ENCODE assay signal across 20 cellular contexts in the genomic region with DNA sequence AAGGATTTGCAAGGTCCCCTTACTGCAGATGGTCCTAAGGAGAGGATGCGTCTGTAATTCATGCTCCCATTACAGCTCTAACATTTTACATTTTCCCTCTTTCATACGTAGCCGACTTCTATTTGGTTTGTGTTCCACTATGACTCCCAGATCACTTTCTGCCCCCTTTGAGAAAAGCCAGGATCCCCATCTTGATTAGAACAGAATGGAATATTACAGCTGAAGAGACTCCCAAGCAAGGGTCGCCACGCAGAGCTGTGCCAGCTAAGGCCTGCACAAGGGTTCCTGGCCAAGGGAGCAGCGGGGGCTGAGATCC. TPM values are rescaled to one million over a fixed set of nuclear protein-coding genes. Genes with fewer than 3 reads are reported as not detected.
A peak's percentile ranks its signal among the peaks of the same experiment; 100 is the strongest.
DNase-seq lines count a peak whose midpoint lies in the region; ATAC-seq, FAIRE-seq and TF ChIP-seq lines count a peak whose summit lies in the region.
"Had no signal": no experiment of that assay in that cellular context is flagged by ENCODE, and none has a peak within 500 bp of the region (broad histone marks: within the 10 kb centered on the region; RNA-seq: fewer than 3 reads in every experiment).

No MANE protein-coding gene starts in this region.

- no peak for ATAC-seq in activated CD4-positive, alpha-beta T cell treated with anti-CD3 and anti-CD28 coated beads for 36 hours
- ATAC-seq in K562 (no peak), GM18870 (IDR thresholded peaks at IDR 0.05; ENCODE audit: unreplicated experiment) (no peak)
- ATAC-seq: activated T-cell treated with anti-CD3 and anti-CD28 coated beads, Interleukin-2, amount 50 U/mL, for 72 hours had no signal

- H4K20me1 ChIP-seq in K562 (replicated peaks; ENCODE audit: control insufficient read depth, insufficient read depth, low read length) (0 out of 2 replicates have a peak, but pooled peaks cover 2% of the 10 kb centered on the region), neural progenitor cell (ENCODE audit: low read depth) (peaks cover 12% of the 10 kb centered on the region)

- H3K9me3 Mint-ChIP-seq in activated CD4-positive, alpha-beta T cell treated with anti-CD3 and anti-CD28 coated beads, Interleukin-2, amount 10 ng/mL, durations not matched to agents 7 days and 5 days: no peaks in the 10 kb centered on the region
- H3K9me3 Mint-ChIP-seq in activated CD4-positive, alpha-beta T cell treated with anti-CD3 and anti-CD28 coated beads for 36 hours (ENCODE audit: low read depth): no peaks in the 10 kb centered on the region
- H3K9me3 Mint-ChIP-seq in neural progenitor cell: no peaks in the 10 kb centered on the region
- H3K9me3 Mint-ChIP-seq: activated T-cell treated with anti-CD3 and anti-CD28 coated beads, Interleukin-2, amount 50 U/mL, for 72 hours; stimulated activated naive CD8-positive, alpha-beta T cell treated with anti-CD3 and anti-CD28 coated beads, Interleukin-15, Interleukin-2, amounts not matched to agents 100 ng/mL and 50 ng/mL, for 24 hours had no signal

- no peak for TF ChIP-seq POLR2A in K562 (conservative IDR thresholded peaks at IDR 0.05)

- H3K4me3 ChIP-seq in K562 (no peak overlapping the region; the same call in 1 of the 2 replicates), neural progenitor cell (no peak overlapping the region)
- H3K4me3 ChIP-seq: tibial nerve had no signal

- peaks cover 35% of the 10 kb centered on the region for H3K4me1 Mint-ChIP-seq in activated CD4-positive, alpha-beta T cell treated with anti-CD3 and anti-CD28 coated beads, Interleukin-2, amount 10 ng/mL, durations not matched to agents 7 days and 5 days
- H3K4me1 Mint-ChIP-seq in activated CD4-positive, alpha-beta T cell treated with anti-CD3 and anti-CD28 coated beads for 36 hours: peaks cover 21% of the 10 kb centered on the region
- no peaks in the 10 kb centered on the region for H3K4me1 Mint-ChIP-seq in neural progenitor cell

- CTCF ChIA-PET in activated CD4-positive, alpha-beta T cell treated with anti-CD3 and anti-CD28 coated beads, Interleukin-2, amount 10 ng/mL, durations not matched to agents 7 days and 5 days (lab: Charles Lee): interaction anchor here (1.0 to 2.9 kb wide), 4 partner anchors 10 to 63 kb away, joined by 3 to 13 read pairs (median 8); partner anchors contain the start of gene PIEZO1
- CTCF ChIA-PET in activated CD4-positive, alpha-beta T cell treated with anti-CD3 and anti-CD28 coated beads for 36 hours (lab: Charles Lee): interaction anchor here (0.6 to 2.4 kb wide), 7 partner anchors 13 to 678 kb away, joined by 3 to 11 read pairs (median 3); no protein-coding TSS in a partner anchor
- CTCF ChIA-PET in K562 (lab: Yijun Ruan, JAX; ENCODE audit: low intra/inter-chr PET ratio): no interaction called here

- H3K27me3 Mint-ChIP-seq in activated CD4-positive, alpha-beta T cell treated with anti-CD3 and anti-CD28 coated beads, Interleukin-2, amount 10 ng/mL, durations not matched to agents 7 days and 5 days: no peaks in the 10 kb centered on the region
- H3K27me3 Mint-ChIP-seq in activated CD4-positive, alpha-beta T cell treated with anti-CD3 and anti-CD28 coated beads for 36 hours: no peaks in the 10 kb centered on the region
- H3K27me3 Mint-ChIP-seq in neural progenitor cell (ENCODE audit: insufficient read depth, low read depth): peaks cover 6% of the 10 kb centered on the region
- H3K27me3 Mint-ChIP-seq: stimulated activated naive CD8-positive, alpha-beta T cell treated with anti-CD3 and anti-CD28 coated beads, Interleukin-15, Interleukin-2, amounts not matched to agents 100 ng/mL and 50 ng/mL, for 24 hours had no signal

- WGBS in K562 (ENCODE audit: insufficient coverage, low coverage, missing lambda C conversion rate): 42% methylated on average over 6 of the region's 6 CpGs

- in situ Hi-C loops in K562 (cut with MboI): no loop called here

- peak overlapping the region; percentile 68 for H2AFZ ChIP-seq in K562 (ENCODE audit: low read depth, low read length)
- H2AFZ ChIP-seq in neural progenitor cell (replicated peaks): no peak overlapping the region

- H3K79me2 ChIP-seq in K562 (ENCODE audit: control insufficient read depth, insufficient read depth, low read length): peaks cover 49% of the 10 kb centered on the region
- H3K79me2 ChIP-seq in neural progenitor cell (ENCODE audit: low read depth): peaks cover 21% of the 10 kb centered on the region

- POLR2A ChIA-PET in activated CD4-positive, alpha-beta T cell treated with anti-CD3 and anti-CD28 coated beads, Interleukin-2, amount 10 ng/mL, durations not matched to agents 7 days and 5 days (lab: Charles Lee): no interaction called here
- POLR2A ChIA-PET in activated CD4-positive, alpha-beta T cell treated with anti-CD3 and anti-CD28 coated beads for 36 hours (lab: Charles Lee): interaction anchor here (1.5 kb wide), 1 partner anchor 10 kb away, joined by 10 read pairs; no protein-coding TSS in a partner anchor
- POLR2A ChIA-PET in K562 (lab: Yijun Ruan, JAX): interaction anchor here (0.7 to 3.6 kb wide), 9 partner anchors 11 to 415 kb away, joined by 3 to 50 read pairs (median 10); partner anchors contain the start of genes APRT and PIEZO1

- no peaks in the 10 kb centered on the region for H3K9me1 ChIP-seq in K562 (ENCODE audit: control insufficient read depth, insufficient read depth, low read length)

- intact Hi-C loops in activated CD4-positive, alpha-beta T cell treated with anti-CD3 and anti-CD28 coated beads for 36 hours (cut with DNase I, micrococcal nuclease): loop anchor here (5.0 kb wide), 3 partner anchors 63 to 1072 kb away; partner anchors contain the start of genes RPL13 (in 1 of the 2) and TCF25 (in 1 of the 2)
- intact Hi-C loops in K562 (cut with micrococcal nuclease): loop anchor here (1.0 to 10.0 kb wide), 3 partner anchors 25 to 765 kb away; partner anchors contain the start of gene RPL13

- no peak for DNase-seq in activated CD4-positive, alpha-beta T cell treated with anti-CD3 and anti-CD28 coated beads, Interleukin-2, amount 10 ng/mL, durations not matched to agents 7 days and 5 days
- DNase-seq in activated CD4-positive, alpha-beta T cell treated with anti-CD3 and anti-CD28 coated beads for 36 hours: no peak
- no peak for DNase-seq in K562 (ENCODE audit: extremely low read depth in 1 of 4, low spot score in 3 of 4)
- DNase-seq in neural progenitor cell (ENCODE audit: low spot score): no peak
- DNase-seq in superior temporal gyrus (ENCODE audit: extremely low spot score): no peak
- DNase-seq in cerebellar nuclear complex (lab: John Stamatoyannopoulos, UW): no peak
- DNase-seq: activated T-cell treated with anti-CD3 and anti-CD28 coated beads, Interleukin-2, amount 50 U/mL, for 72 hours; BE2C; cortex of kidney; NCI-H1436 treated with DMSO at 0.1 percent for 48 hours; NK-92 treated with Interleukin-12 subunit alpha and Interleukin-12 subunit beta, amount 100 ng/mL, for 24 hours; SK-N-SH; stimulated activated CD4-positive, alpha-beta T cell treated with anti-CD3 and anti-CD28 coated beads, Interleukin-4, amount 100 ng/mL, for 4 hours had no signal

- H3K36me3 Mint-ChIP-seq in activated CD4-positive, alpha-beta T cell treated with anti-CD3 and anti-CD28 coated beads, Interleukin-2, amount 10 ng/mL, durations not matched to agents 7 days and 5 days (ENCODE audit: low read depth): peaks cover 15% of the 10 kb centered on the region
- H3K36me3 Mint-ChIP-seq in activated CD4-positive, alpha-beta T cell treated with anti-CD3 and anti-CD28 coated beads for 36 hours (ENCODE audit: low read depth): peaks cover 13% of the 10 kb centered on the region
- no peaks in the 10 kb centered on the region for H3K36me3 Mint-ChIP-seq in neural progenitor cell

- TF ChIP-seq CTCF in K562 (IDR thresholded peaks at IDR 0.05 in 2 of 3, conservative IDR thresholded peaks at IDR 0.05 in 1 of 3; ENCODE audit: insufficient read depth in 2 of 3, low read depth in 1 of 3, low read length in 3 of 3): no peak
- no peak for TF ChIP-seq CTCF in neural progenitor cell (IDR thresholded peaks at IDR 0.05)

- H3K4me2 ChIP-seq in K562 (ENCODE audit: insufficient read depth, low read length) (peak overlapping the region; percentile 77), neural progenitor cell (no peak overlapping the region)
- H3K4me2 ChIP-seq: SK-N-SH had no signal

- H3K27ac ChIP-seq in KOPT-K1 (ENCODE audit: low read depth, low read length, poor library complexity, severe bottlenecking): peak overlapping the region; percentile 100
- peak overlapping the region; percentile 92 for H3K27ac ChIP-seq in K562 (ENCODE audit: extremely low read depth, low read depth, low read length)
- no peak overlapping the region for H3K27ac ChIP-seq in neural progenitor cell
- H3K27ac ChIP-seq: tibial nerve had no signal

- FAIRE-seq in K562 (lab: Jason Lieb, UNC): no peak
- FAIRE-seq: A204.1, G401.6, GM18507 had no signal

- no peak overlapping the region for H3K4me3 Mint-ChIP-seq in activated CD4-positive, alpha-beta T cell treated with anti-CD3 and anti-CD28 coated beads, Interleukin-2, amount 10 ng/mL, durations not matched to agents 7 days and 5 days
- no peak overlapping the region for H3K4me3 Mint-ChIP-seq in activated CD4-positive, alpha-beta T cell treated with anti-CD3 and anti-CD28 coated beads for 36 hours
- H3K4me3 Mint-ChIP-seq in neural progenitor cell: peak overlapping the region; percentile 0
- H3K4me3 Mint-ChIP-seq: activated T-cell treated with anti-CD3 and anti-CD28 coated beads, Interleukin-2, amount 50 U/mL, for 72 hours; stimulated activated naive CD8-positive, alpha-beta T cell treated with anti-CD3 and anti-CD28 coated beads, Interleukin-15, Interleukin-2, amounts not matched to agents 100 ng/mL and 50 ng/mL, for 24 hours had no signal

- peaks cover 12% of the 10 kb centered on the region for H3K36me3 ChIP-seq in KOPT-K1 (ENCODE audit: insufficient read depth, low read length)
- H3K36me3 ChIP-seq in K562 (ENCODE audit: control insufficient read depth, insufficient read depth, low read length): peaks cover 14% of the 10 kb centered on the region; the same call in 2 of the 3 replicates
- no peaks in the 10 kb centered on the region for H3K36me3 ChIP-seq in neural progenitor cell

- peak overlapping the region; percentile 1 for H3K27ac Mint-ChIP-seq in activated CD4-positive, alpha-beta T cell treated with anti-CD3 and anti-CD28 coated beads, Interleukin-2, amount 10 ng/mL, durations not matched to agents 7 days and 5 days
- no peak overlapping the region for H3K27ac Mint-ChIP-seq in activated CD4-positive, alpha-beta T cell treated with anti-CD3 and anti-CD28 coated beads for 36 hours
- H3K27ac Mint-ChIP-seq in neural progenitor cell: no peak overlapping the region
- H3K27ac Mint-ChIP-seq: activated T-cell treated with anti-CD3 and anti-CD28 coated beads, Interleukin-2, amount 50 U/mL, for 72 hours; stimulated activated naive CD8-positive, alpha-beta T cell treated with anti-CD3 and anti-CD28 coated beads, Interleukin-15, Interleukin-2, amounts not matched to agents 100 ng/mL and 50 ng/mL, for 24 hours had no signal

- no peak for TF ChIP-seq RAD21 in K562 (CRISPR knock-in tag; conservative IDR thresholded peaks at IDR 0.05 in 1 of 2, IDR thresholded peaks at IDR 0.05 in 1 of 2)

- TF ChIP-seq EP300 in K562 (IDR thresholded peaks at IDR 0.05; ENCODE audit: low read length): no peak

- H3K4me1 ChIP-seq in K562 (replicated peaks in 1 of 2; ENCODE audit: control insufficient read depth in 2 of 2, insufficient read depth in 2 of 2, low read length in 2 of 2) (peaks cover 29 to 53% of the 10 kb centered on the region in 2 experiments), neural progenitor cell (peaks cover 9% of the 10 kb centered on the region)
- H3K4me1 ChIP-seq: BE2C had no signal

- H3K27me3 ChIP-seq in K562 (ENCODE audit: control insufficient read depth in 2 of 2, insufficient read depth in 2 of 2, low read length in 2 of 2) (no peaks in the 10 kb centered on the region), neural progenitor cell (no peaks in the 10 kb centered on the region)
- H3K27me3 ChIP-seq: BE2C, tibial nerve had no signal

- BruUV-seq in K562 (replicated peaks; lab: Mats Ljungman, UMichigan): no TSS peak

- H3K9ac ChIP-seq in K562 (ENCODE audit: insufficient read depth in 1 of 2, low read depth in 2 of 2, low read length in 2 of 2) (peak overlapping the region; percentile 62 to 71), neural progenitor cell (no peak overlapping the region)
- H3K9ac ChIP-seq: SK-N-SH had no signal

- peaks cover 20% of the 10 kb centered on the region for H3F3A ChIP-seq in neural progenitor cell (ENCODE audit: low read depth)

- H3K9me3 ChIP-seq in KOPT-K1 (ENCODE audit: insufficient read depth, low read length, poor library complexity, severe bottlenecking) (no peaks in the 10 kb centered on the region), K562 (replicated peaks; ENCODE audit: control insufficient read depth, insufficient read depth, low read depth, low read length) (no peaks in the 10 kb centered on the region; the same call in 1 of the 2 replicates), neural progenitor cell (ENCODE audit: low read depth) (no peaks in the 10 kb centered on the region)
- H3K9me3 ChIP-seq: BE2C, SK-N-SH, tibial nerve had no signal

RNA-seq across cellular contexts. Expression of gene CDT1, which starts 3.4 kb away (rescaled TPM):
- 100 to 1,000 TPM; 113 to 119 TPM for total RNA-seq in activated CD4-positive, alpha-beta T cell treated with anti-CD3 and anti-CD28 coated beads, Interleukin-2, amount 10 ng/mL, durations not matched to agents 7 days and 5 days
- 100 to 1,000 TPM; 136 to 182 TPM for total RNA-seq in activated CD4-positive, alpha-beta T cell treated with anti-CD3 and anti-CD28 coated beads for 36 hours
- total RNA-seq in K562 (2011; cell fraction: chromatin; rRNA removed; ENCODE audit: low replicate concordance): 14.1 and 55.6 TPM in 2 replicates
- total RNA-seq in K562 (2011; cell fraction: nucleolus; rRNA removed): 67.5 and 87.8 TPM in 2 replicates
- 29.4 and 38.8 TPM in 2 replicates for total RNA-seq in K562 (2011; cell fraction: nucleoplasm; rRNA removed)
- total RNA-seq in K562 (2014; rRNA removed) (114 and 119 TPM in 2 replicates), K562 (2014; rRNA removed; fragmentation: Illumina TruSeq; extraction: Trizol) (3.4 and 4.4 TPM in 2 replicates), K562 (2015; rRNA removed; fragmentation: Illumina TruSeq; extraction: Trizol) (14.4 and 17.9 TPM in 2 replicates), K562 (2021) (173 and 178 TPM in 2 replicates), neural progenitor cell (ENCODE audit: low replicate concordance) (7.8 and 57.9 TPM in 2 replicates)
- polyA plus RNA-seq in K562 (2011; rRNA removed) (14.2 and 29.4 TPM in 2 replicates), K562 (2014; fragmentation: Illumina TruSeq; extraction: Trizol) (9.3 and 47.1 TPM in 2 replicates), K562 (2014; fragmentation: Nextera tagmentation; extraction: Ambion mirVana) (1 to 10 TPM in 1 of 2 experiments, under 1 TPM in 1; 0.92 to 1.6 TPM), K562 (2014; rRNA removed) (53.6 and 65.8 TPM in 2 replicates)
- 48.5 and 101 TPM in 2 replicates for polyA plus RNA-seq in K562 (2011; cell fraction: cytosol; rRNA removed)
- polyA plus RNA-seq in K562 (2011; cell fraction: nucleus; rRNA removed): 38.4 and 58.3 TPM in 2 replicates
- polyA plus RNA-seq in K562 (2012): 68.4 and 200 TPM in 2 replicates
- 9.8 and 10.4 TPM in 2 replicates for polyA minus RNA-seq in K562 (2011; rRNA and poly(A)+ RNA removed)
- 102 and 178 TPM in 2 replicates for polyA minus RNA-seq in K562 (2011; cell fraction: cytosol; rRNA and poly(A)+ RNA removed)
- 25.2 and 25.9 TPM in 2 replicates for polyA minus RNA-seq in K562 (2011; cell fraction: nucleus; rRNA and poly(A)+ RNA removed)

RNA-seq across cellular contexts. Expression of gene APRT, which starts 11.5 kb away (rescaled TPM):
- 100 to 1,000 TPM in 1 of 2 experiments, 10 to 100 TPM in 1; 86.2 to 112 TPM for total RNA-seq in activated CD4-positive, alpha-beta T cell treated with anti-CD3 and anti-CD28 coated beads, Interleukin-2, amount 10 ng/mL, durations not matched to agents 7 days and 5 days
- 100 to 1,000 TPM; 105 to 179 TPM for total RNA-seq in activated CD4-positive, alpha-beta T cell treated with anti-CD3 and anti-CD28 coated beads for 36 hours
- 35.4 and 135 TPM in 2 replicates for total RNA-seq in K562 (2011; cell fraction: chromatin; rRNA removed; ENCODE audit: low replicate concordance)
- total RNA-seq in K562 (2011; cell fraction: nucleolus; rRNA removed): 138 and 183 TPM in 2 replicates
- 82.7 and 89.3 TPM in 2 replicates for total RNA-seq in K562 (2011; cell fraction: nucleoplasm; rRNA removed)
- 409 and 555 TPM in 2 replicates for total RNA-seq in K562 (2014; rRNA removed)
- 86.2 and 129 TPM in 2 replicates for total RNA-seq in K562 (2014; rRNA removed; fragmentation: Illumina TruSeq; extraction: Trizol)
- total RNA-seq in K562 (2015; rRNA removed; fragmentation: Illumina TruSeq; extraction: Trizol): 213 and 224 TPM in 2 replicates
- 340 and 359 TPM in 2 replicates for total RNA-seq in K562 (2021)
- polyA plus RNA-seq in K562 (2011; rRNA removed): 146 and 234 TPM in 2 replicates
- 130 and 287 TPM in 2 replicates for polyA plus RNA-seq in K562 (2011; cell fraction: cytosol; rRNA removed)
- polyA plus RNA-seq in K562 (2011; cell fraction: nucleus; rRNA removed): 161 and 192 TPM in 2 replicates
- polyA plus RNA-seq in K562 (2012): 290 and 337 TPM in 2 replicates
- 94.4 and 200 TPM in 2 replicates for polyA plus RNA-seq in K562 (2014; fragmentation: Illumina TruSeq; extraction: Trizol)
- 100 to 1,000 TPM in 1 of 2 experiments, 10 to 100 TPM in 1; 41.7 to 116 TPM for polyA plus RNA-seq in K562 (2014; fragmentation: Nextera tagmentation; extraction: Ambion mirVana)
- 354 and 422 TPM in 2 replicates for polyA plus RNA-seq in K562 (2014; rRNA removed)
- polyA minus RNA-seq in K562 (2011; rRNA and poly(A)+ RNA removed): 17.6 and 29.0 TPM in 2 replicates
- 127 and 142 TPM in 2 replicates for polyA minus RNA-seq in K562 (2011; cell fraction: cytosol; rRNA and poly(A)+ RNA removed)
- polyA minus RNA-seq in K562 (2011; cell fraction: nucleus; rRNA and poly(A)+ RNA removed): 49.9 and 62.3 TPM in 2 replicates
- 53.4 and 150 TPM in 2 replicates for total RNA-seq in neural progenitor cell (ENCODE audit: low replicate concordance)

RNA-seq across cellular contexts. Expression of gene PIEZO1, which starts 15.2 kb away (rescaled TPM):
- 100 to 1,000 TPM; 239 to 303 TPM for total RNA-seq in activated CD4-positive, alpha-beta T cell treated with anti-CD3 and anti-CD28 coated beads, Interleukin-2, amount 10 ng/mL, durations not matched to agents 7 days and 5 days
- 100 to 1,000 TPM; 105 to 126 TPM for total RNA-seq in activated CD4-positive, alpha-beta T cell treated with anti-CD3 and anti-CD28 coated beads for 36 hours
- 759 and 2,233 TPM in 2 replicates for total RNA-seq in K562 (2011; cell fraction: chromatin; rRNA removed; ENCODE audit: low replicate concordance)
- total RNA-seq in K562 (2011; cell fraction: nucleolus; rRNA removed): 1,565 and 1,591 TPM in 2 replicates
- 1,027 and 1,219 TPM in 2 replicates for total RNA-seq in K562 (2011; cell fraction: nucleoplasm; rRNA removed)
- total RNA-seq in K562 (2014; rRNA removed): 213 and 305 TPM in 2 replicates
- total RNA-seq in K562 (2014; rRNA removed; fragmentation: Illumina TruSeq; extraction: Trizol): 44.5 and 45.2 TPM in 2 replicates
- total RNA-seq in K562 (2015; rRNA removed; fragmentation: Illumina TruSeq; extraction: Trizol): 97.9 and 113 TPM in 2 replicates
- 354 and 432 TPM in 2 replicates for total RNA-seq in K562 (2021)
- 131 and 170 TPM in 2 replicates for polyA plus RNA-seq in K562 (2011; rRNA removed)
- polyA plus RNA-seq in K562 (2011; cell fraction: cytosol; rRNA removed): 143 and 281 TPM in 2 replicates
- 1,334 and 2,777 TPM in 2 replicates for polyA plus RNA-seq in K562 (2011; cell fraction: nucleus; rRNA removed)
- polyA plus RNA-seq in K562 (2012): 266 and 440 TPM in 2 replicates
- polyA plus RNA-seq in K562 (2014; fragmentation: Illumina TruSeq; extraction: Trizol): 146 and 201 TPM in 2 replicates
- polyA plus RNA-seq in K562 (2014; fragmentation: Nextera tagmentation; extraction: Ambion mirVana): 1 to 10 TPM; 3.6 to 9.6 TPM
- polyA plus RNA-seq in K562 (2014; rRNA removed): 319 and 383 TPM in 2 replicates
- 56.6 and 97.2 TPM in 2 replicates for polyA minus RNA-seq in K562 (2011; rRNA and poly(A)+ RNA removed)
- polyA minus RNA-seq in K562 (2011; cell fraction: cytosol; rRNA and poly(A)+ RNA removed): 155 and 200 TPM in 2 replicates
- polyA minus RNA-seq in K562 (2011; cell fraction: nucleus; rRNA and poly(A)+ RNA removed): 321 and 450 TPM in 2 replicates
- total RNA-seq in neural progenitor cell (ENCODE audit: low replicate concordance): 5.5 and 26.9 TPM in 2 replicates

RNA-seq across cellular contexts. Expression of gene GALNS, which starts 56.5 kb away (rescaled TPM):
- total RNA-seq in activated CD4-positive, alpha-beta T cell treated with anti-CD3 and anti-CD28 coated beads, Interleukin-2, amount 10 ng/mL, durations not matched to agents 7 days and 5 days: 10 to 100 TPM; 29.4 to 35.7 TPM
- total RNA-seq in activated CD4-positive, alpha-beta T cell treated with anti-CD3 and anti-CD28 coated beads for 36 hours: 10 to 100 TPM; 20.1 TPM
- 69.8 and 180 TPM in 2 replicates for total RNA-seq in K562 (2011; cell fraction: chromatin; rRNA removed; ENCODE audit: low replicate concordance)
- 70.5 and 71.6 TPM in 2 replicates for total RNA-seq in K562 (2011; cell fraction: nucleolus; rRNA removed)
- 50.8 and 56.2 TPM in 2 replicates for total RNA-seq in K562 (2011; cell fraction: nucleoplasm; rRNA removed)
- total RNA-seq in K562 (2014; rRNA removed) (3.4 and 5.4 TPM in 2 replicates), K562 (2014; rRNA removed; fragmentation: Illumina TruSeq; extraction: Trizol) (2.4 and 4.1 TPM in 2 replicates), K562 (2015; rRNA removed; fragmentation: Illumina TruSeq; extraction: Trizol) (5.6 and 5.9 TPM in 2 replicates), K562 (2021) (12.3 and 13.2 TPM in 2 replicates), neural progenitor cell (ENCODE audit: low replicate concordance) (5.0 and 11.6 TPM in 2 replicates)
- polyA plus RNA-seq in K562 (2011; rRNA removed) (3.9 and 4.3 TPM in 2 replicates), K562 (2014; fragmentation: Illumina TruSeq; extraction: Trizol) (6.0 and 7.0 TPM in 2 replicates), K562 (2014; fragmentation: Nextera tagmentation; extraction: Ambion mirVana) (under 1 TPM; 0.38 to 0.63 TPM), K562 (2014; rRNA removed) (6.7 and 8.6 TPM in 2 replicates)
- polyA plus RNA-seq in K562 (2011; cell fraction: cytosol; rRNA removed): 3.9 and 9.1 TPM in 2 replicates
- polyA plus RNA-seq in K562 (2011; cell fraction: nucleus; rRNA removed): 20.2 and 34.5 TPM in 2 replicates
- 11.1 and 16.0 TPM in 2 replicates for polyA plus RNA-seq in K562 (2012)
- 1.9 and 3.7 TPM in 2 replicates for polyA minus RNA-seq in K562 (2011; rRNA and poly(A)+ RNA removed)
- 3.2 and 3.3 TPM in 2 replicates for polyA minus RNA-seq in K562 (2011; cell fraction: cytosol; rRNA and poly(A)+ RNA removed)
- 7.0 and 7.8 TPM in 2 replicates for polyA minus RNA-seq in K562 (2011; cell fraction: nucleus; rRNA and poly(A)+ RNA removed)

RNA-seq across cellular contexts. Expression of gene TRAPPC2L, which starts 56.7 kb away (rescaled TPM):
- total RNA-seq in activated CD4-positive, alpha-beta T cell treated with anti-CD3 and anti-CD28 coated beads, Interleukin-2, amount 10 ng/mL, durations not matched to agents 7 days and 5 days: 10 to 100 TPM; 47.7 to 55.7 TPM
- total RNA-seq in activated CD4-positive, alpha-beta T cell treated with anti-CD3 and anti-CD28 coated beads for 36 hours: 10 to 100 TPM; 43.3 to 50.7 TPM
- total RNA-seq in K562 (2011; cell fraction: chromatin; rRNA removed; ENCODE audit: low replicate concordance): 43.1 and 83.7 TPM in 2 replicates
- total RNA-seq in K562 (2011; cell fraction: nucleolus; rRNA removed): 64.3 and 69.7 TPM in 2 replicates
- 53.0 and 53.7 TPM in 2 replicates for total RNA-seq in K562 (2011; cell fraction: nucleoplasm; rRNA removed)
- total RNA-seq in K562 (2014; rRNA removed) (60.4 and 77.5 TPM in 2 replicates), K562 (2014; rRNA removed; fragmentation: Illumina TruSeq; extraction: Trizol) (92.6 and 126 TPM in 2 replicates), K562 (2015; rRNA removed; fragmentation: Illumina TruSeq; extraction: Trizol) (61.1 and 69.1 TPM in 2 replicates), K562 (2021) (89.1 and 92.6 TPM in 2 replicates), neural progenitor cell (ENCODE audit: low replicate concordance) (31.8 and 48.5 TPM in 2 replicates)
- polyA plus RNA-seq in K562 (2011; rRNA removed) (124 and 163 TPM in 2 replicates), K562 (2014; fragmentation: Illumina TruSeq; extraction: Trizol) (97.5 and 104 TPM in 2 replicates), K562 (2014; fragmentation: Nextera tagmentation; extraction: Ambion mirVana) (100 to 1,000 TPM; 345 to 398 TPM), K562 (2014; rRNA removed) (92.4 and 99.1 TPM in 2 replicates)
- polyA plus RNA-seq in K562 (2011; cell fraction: cytosol; rRNA removed): 94.2 and 150 TPM in 2 replicates
- 96.2 and 120 TPM in 2 replicates for polyA plus RNA-seq in K562 (2011; cell fraction: nucleus; rRNA removed)
- 69.9 and 168 TPM in 2 replicates for polyA plus RNA-seq in K562 (2012)
- polyA minus RNA-seq in K562 (2011; rRNA and poly(A)+ RNA removed): 28.3 and 55.3 TPM in 2 replicates
- 24.9 and 30.9 TPM in 2 replicates for polyA minus RNA-seq in K562 (2011; cell fraction: cytosol; rRNA and poly(A)+ RNA removed)
- polyA minus RNA-seq in K562 (2011; cell fraction: nucleus; rRNA and poly(A)+ RNA removed): 30.4 and 33.3 TPM in 2 replicates
